9 cellular contexts compared by ENCODE assay signal in the genomic region with DNA sequence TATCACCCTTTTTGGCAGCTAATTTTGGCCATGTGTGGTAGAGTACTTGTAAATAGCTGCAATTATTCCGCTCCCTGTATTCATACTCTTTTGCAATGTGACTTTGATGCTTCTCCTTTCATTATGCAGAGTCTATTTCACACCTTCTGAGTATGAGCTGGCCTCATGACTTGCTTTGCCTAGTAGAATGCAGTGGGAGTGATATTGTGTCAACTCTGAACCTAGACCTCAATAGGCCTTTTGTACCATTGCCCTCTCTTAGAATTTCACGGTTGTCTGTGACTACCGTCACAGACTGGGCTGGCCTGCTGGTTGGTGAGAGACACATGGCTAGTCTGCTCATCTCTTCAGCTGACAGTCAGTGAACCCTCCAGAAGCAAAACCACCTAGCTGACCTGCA.
"Had no signal": no experiment of that assay in that cellular context is flagged by ENCODE, and none has a peak within 500 bp of the region (broad histone marks: within the 10 kb centered on the region; RNA-seq: fewer than 3 reads in every experiment).

No MANE protein-coding gene starts in this region.

- H3K9me3 Mint-ChIP-seq: GM23338, IgD-negative memory B cell had no signal

- H3K4me1 Mint-ChIP-seq: GM23338 had no signal

- FAIRE-seq: H1, H54, HepG2 had no signal

- H3K36me3 Mint-ChIP-seq: IgD-negative memory B cell had no signal

- H3K27ac ChIP-seq: HL-60 had no signal

- H3K4me2 ChIP-seq: GM23338 had no signal

- H3K27ac Mint-ChIP-seq: GM23338, H9, IgD-negative memory B cell had no signal

- DNase-seq: H9, HCEC 1CT, KBM-7 had no signal

- ATAC-seq: GM23338, HepG2 had no signal

- H2AFZ ChIP-seq: GM23338 had no signal

- H3K4me3 ChIP-seq: GM23338 had no signal

- H3K4me3 Mint-ChIP-seq: GM23338, H9, IgD-negative memory B cell had no signal
